Comparison of ENCODE assay signal across 8 cellular contexts in the genomic region with DNA sequence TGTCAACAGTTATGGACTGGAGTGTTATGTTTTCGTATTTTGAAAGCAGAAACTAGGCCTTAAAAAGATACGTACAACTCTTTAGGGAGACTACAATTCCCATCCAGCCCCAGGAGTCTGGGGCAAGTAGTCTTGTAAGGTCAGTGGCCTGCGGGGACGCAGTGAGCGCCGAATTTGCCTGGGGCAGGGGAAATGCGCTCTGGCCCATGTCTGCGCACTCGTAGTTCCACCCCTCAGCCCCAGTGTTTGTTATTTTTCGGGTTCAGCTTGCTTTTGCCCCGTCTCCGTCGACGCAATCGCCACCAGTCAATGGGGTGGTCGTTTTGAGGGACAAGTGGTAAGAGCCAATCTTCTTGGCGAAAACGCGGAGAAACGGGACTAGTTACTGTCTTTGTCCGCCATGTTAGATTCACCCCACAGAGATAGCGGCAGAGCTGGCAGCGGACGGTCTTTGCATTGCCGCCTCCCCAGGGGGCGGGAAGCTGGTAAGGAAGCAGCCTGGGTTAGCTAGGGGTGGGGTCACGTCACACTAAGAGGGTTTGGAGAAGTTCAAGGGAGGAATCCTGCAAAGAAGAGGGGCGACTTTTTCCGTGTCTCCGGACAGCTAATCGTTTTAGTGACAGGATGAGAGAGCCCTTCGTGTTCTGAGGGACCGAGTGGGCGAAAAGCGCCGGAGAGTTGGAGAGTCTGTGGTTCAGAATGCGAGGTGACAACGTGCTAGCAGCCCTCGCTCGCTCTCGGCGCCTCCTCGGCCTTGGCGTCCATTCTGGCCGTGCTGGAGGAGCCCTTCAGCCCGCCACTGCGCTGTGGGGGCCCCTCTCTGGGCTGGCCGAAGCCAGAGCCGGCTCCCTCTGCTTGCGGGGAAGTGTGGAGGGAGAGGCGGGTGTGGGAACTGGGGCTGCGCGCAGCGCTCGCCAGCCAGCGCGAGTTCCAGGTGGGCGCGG. TPM values are rescaled to one million over a fixed set of nuclear protein-coding genes. Genes with fewer than 3 reads are reported as not detected.
DNase-seq lines count a peak whose midpoint lies in the region; ATAC-seq and TF ChIP-seq lines count a peak whose summit lies in the region.

No MANE protein-coding gene starts in this region.

- no peaks in the 10 kb centered on the region for H3K9me3 Mint-ChIP-seq in activated CD8-positive, alpha-beta T cell treated with anti-CD3 and anti-CD28 coated beads, Interleukin-2, amount 10 ng/mL, durations not matched to agents 7 days and 5 days (ENCODE audit: insufficient read depth)
- no peaks in the 10 kb centered on the region for H3K9me3 Mint-ChIP-seq in stimulated activated naive B cell treated with anti-CD40 and anti-IgM and Interleukin-4, amounts not matched to agents 10 μg/mL and 1 μg/mL and 100 μg/mL, for 72 hours

- H3K27me3 Mint-ChIP-seq in activated CD8-positive, alpha-beta T cell treated with anti-CD3 and anti-CD28 coated beads, Interleukin-2, amount 10 ng/mL, durations not matched to agents 7 days and 5 days (ENCODE audit: low read depth) = no peaks in the 10 kb centered on the region
- H3K27me3 Mint-ChIP-seq in stimulated activated naive B cell treated with anti-CD40 and anti-IgM and Interleukin-4, amounts not matched to agents 10 μg/mL and 1 μg/mL and 100 μg/mL, for 72 hours = no peaks in the 10 kb centered on the region

- peaks cover 39% of the 10 kb centered on the region for H3K4me1 Mint-ChIP-seq in activated CD8-positive, alpha-beta T cell treated with anti-CD3 and anti-CD28 coated beads, Interleukin-2, amount 10 ng/mL, durations not matched to agents 7 days and 5 days (ENCODE audit: low read depth)
- peaks cover 26 to 29% of the 10 kb centered on the region in 2 donors for H3K4me1 Mint-ChIP-seq in stimulated activated naive B cell treated with anti-CD40 and anti-IgM and Interleukin-4, amounts not matched to agents 10 μg/mL and 1 μg/mL and 100 μg/mL, for 72 hours

- H3K36me3 ChIP-seq in heart left ventricle = peaks cover 0 to 9% (median 0%) of the 10 kb centered on the region in 9 donors
- no peaks in the 10 kb centered on the region for H3K36me3 ChIP-seq in iPS DF 6.9 (ENCODE audit: control insufficient read depth, insufficient read depth, low read length)

- ATAC-seq in heart left ventricle = no peak
- no peak for ATAC-seq in Right ventricle myocardium inferior
- no peak for ATAC-seq in activated CD8-positive, alpha-beta T cell treated with anti-CD3 and anti-CD28 coated beads, Interleukin-2, amount 10 ng/mL, durations not matched to agents 7 days and 5 days
- no peak for ATAC-seq in stimulated activated naive B cell treated with anti-CD40 and anti-IgM and Interleukin-4, amounts not matched to agents 10 μg/mL and 1 μg/mL and 100 μg/mL, for 72 hours (replicated peaks)
- ATAC-seq in GM19463 (IDR thresholded peaks at IDR 0.05; ENCODE audit: unreplicated experiment) = no peak
- no peak for ATAC-seq in GM19452 (IDR thresholded peaks at IDR 0.05; ENCODE audit: unreplicated experiment)

- DNase-seq in heart left ventricle = peak in 1 of 5 donors; percentile 65
- DNase-seq in Right ventricle myocardium inferior (ENCODE audit: missing footprints) = no peak
- no peak for DNase-seq in activated CD8-positive, alpha-beta T cell treated with anti-CD3 and anti-CD28 coated beads, Interleukin-2, amount 10 ng/mL, durations not matched to agents 7 days and 5 days
- DNase-seq in iPS DF 6.9 (ENCODE audit: low read depth, low spot score) = no peak
- no peak for DNase-seq in stimulated activated naive B cell treated with anti-CD40 and anti-IgM and Interleukin-4, amounts not matched to agents 10 μg/mL and 1 μg/mL and 100 μg/mL, for 72 hours
- no peak for DNase-seq in epidermal melanocyte (ENCODE audit: insufficient read length, low spot score)

- no peak for TF ChIP-seq POLR2A in heart left ventricle (IDR thresholded peaks at IDR 0.05)

- peak overlapping the region; percentile 98 for H3K27ac Mint-ChIP-seq in activated CD8-positive, alpha-beta T cell treated with anti-CD3 and anti-CD28 coated beads, Interleukin-2, amount 10 ng/mL, durations not matched to agents 7 days and 5 days
- H3K27ac Mint-ChIP-seq in stimulated activated naive B cell treated with anti-CD40 and anti-IgM and Interleukin-4, amounts not matched to agents 10 μg/mL and 1 μg/mL and 100 μg/mL, for 72 hours = peak overlapping the region; percentile 99

- H3K36me3 Mint-ChIP-seq in activated CD8-positive, alpha-beta T cell treated with anti-CD3 and anti-CD28 coated beads, Interleukin-2, amount 10 ng/mL, durations not matched to agents 7 days and 5 days (ENCODE audit: low read depth) = peaks cover 39% of the 10 kb centered on the region
- H3K36me3 Mint-ChIP-seq in stimulated activated naive B cell treated with anti-CD40 and anti-IgM and Interleukin-4, amounts not matched to agents 10 μg/mL and 1 μg/mL and 100 μg/mL, for 72 hours = peaks cover 26 to 38% of the 10 kb centered on the region in 2 donors

- H3K4me1 ChIP-seq in heart left ventricle (peaks cover 0 to 32% (median 10%) of the 10 kb centered on the region in 12 donors), iPS DF 6.9 (ENCODE audit: control insufficient read depth, insufficient read depth, low read length) (no peaks in the 10 kb centered on the region)

- TF ChIP-seq CTCF in heart left ventricle (IDR thresholded peaks at IDR 0.05) = no peak

- intact Hi-C loops in heart left ventricle (cut with DNase I) (loop anchor here in 9 of 10 donors (1.0 to 10.0 kb wide), 7 partner anchors 41 to 104 kb away; partner anchors contain the start of genes NBR1 (in 5 of the 9), VAT1 (in 5 of the 9) and RND2 (in 2 of the 9)), Right ventricle myocardium inferior (cut with DNase I) (loop anchor here (1.0 kb wide), 1 partner anchor 44 kb away; no protein-coding TSS in a partner anchor)

- H3K27me3 ChIP-seq in heart left ventricle (no peaks in the 10 kb centered on the region), iPS DF 6.9 (ENCODE audit: control insufficient read depth, insufficient read depth, low read length) (no peaks in the 10 kb centered on the region)

- CTCF ChIA-PET in activated CD8-positive, alpha-beta T cell treated with anti-CD3 and anti-CD28 coated beads, Interleukin-2, amount 10 ng/mL, durations not matched to agents 7 days and 5 days (lab: Charles Lee) = interaction anchor here (1.5 kb wide), 1 partner anchor 43 kb away, joined by 3 read pairs; no protein-coding TSS in a partner anchor

- peak overlapping the region; percentile 15 to 95 (median 68) for H3K4me3 ChIP-seq in heart left ventricle
- peak overlapping the region; percentile 87; the same call in 1 of the 2 replicates for H3K4me3 ChIP-seq in iPS DF 6.9 (ENCODE audit: low read length)

- POLR2A ChIA-PET in activated CD8-positive, alpha-beta T cell treated with anti-CD3 and anti-CD28 coated beads, Interleukin-2, amount 10 ng/mL, durations not matched to agents 7 days and 5 days (lab: Charles Lee) = interaction anchor here (1.0 to 4.9 kb wide), 5 partner anchors 43 to 189 kb away, joined by 6 to 38 read pairs (median 7); partner anchors contain the start of gene NBR1

- H3K9me3 ChIP-seq in heart left ventricle = no peaks in the 10 kb centered on the region
- H3K9me3 ChIP-seq in iPS DF 6.9 (ENCODE audit: control insufficient read depth, insufficient read depth, low read length) = no peaks in the 10 kb centered on the region

- H3K27ac ChIP-seq in heart left ventricle = peak overlapping the region in 11 of 12 donors; percentile 29 to 78 (median 73)
- no peak overlapping the region for H3K27ac ChIP-seq in iPS DF 6.9 (ENCODE audit: low read length)

- H3K4me3 Mint-ChIP-seq in activated CD8-positive, alpha-beta T cell treated with anti-CD3 and anti-CD28 coated beads, Interleukin-2, amount 10 ng/mL, durations not matched to agents 7 days and 5 days = peak overlapping the region; percentile 99
- peak overlapping the region; percentile 91 to 99 for H3K4me3 Mint-ChIP-seq in stimulated activated naive B cell treated with anti-CD40 and anti-IgM and Interleukin-4, amounts not matched to agents 10 μg/mL and 1 μg/mL and 100 μg/mL, for 72 hours

- WGBS in heart left ventricle, 4 donors = 79 to 86% (median 83%) methylated on average over 50 to 59 of the region's 59 CpGs
- WGBS in iPS DF 6.9 (ENCODE audit: insufficient coverage, insufficient read length) = no CpG with 5 or more reads among the region's 59 CpGs

RNA-seq across cellular contexts. Expression of gene BRCA1, which starts 1.1 kb away (rescaled TPM):
- total RNA-seq in heart left ventricle = 10 to 100 TPM in 4 of 9 donors, 1 to 10 TPM in 5; 4.8 to 11.7 (median 8.4) TPM
- 1 to 10 TPM; 2.7 to 3.3 TPM for polyA plus RNA-seq in heart left ventricle
- 7.9 TPM for total RNA-seq in Right ventricle myocardium inferior
- 10 to 100 TPM; 77.2 to 85.3 TPM for total RNA-seq in activated CD8-positive, alpha-beta T cell treated with anti-CD3 and anti-CD28 coated beads, Interleukin-2, amount 10 ng/mL, durations not matched to agents 7 days and 5 days

RNA-seq across cellular contexts. Expression of gene NBR1, which starts 44.8 kb away (rescaled TPM):
- total RNA-seq in heart left ventricle (100 to 1,000 TPM in 5 of 9 donors, 10 to 100 TPM in 4; 82.6 to 146 (median 105) TPM), Right ventricle myocardium inferior (96.9 TPM)
- 10 to 100 TPM; 31.6 to 70.0 TPM for polyA plus RNA-seq in heart left ventricle
- total RNA-seq in activated CD8-positive, alpha-beta T cell treated with anti-CD3 and anti-CD28 coated beads, Interleukin-2, amount 10 ng/mL, durations not matched to agents 7 days and 5 days = 10 to 100 TPM; 40.9 to 41.3 TPM
